Comparison of ENCODE assay signal across 10 cellular contexts in the genomic region with DNA sequence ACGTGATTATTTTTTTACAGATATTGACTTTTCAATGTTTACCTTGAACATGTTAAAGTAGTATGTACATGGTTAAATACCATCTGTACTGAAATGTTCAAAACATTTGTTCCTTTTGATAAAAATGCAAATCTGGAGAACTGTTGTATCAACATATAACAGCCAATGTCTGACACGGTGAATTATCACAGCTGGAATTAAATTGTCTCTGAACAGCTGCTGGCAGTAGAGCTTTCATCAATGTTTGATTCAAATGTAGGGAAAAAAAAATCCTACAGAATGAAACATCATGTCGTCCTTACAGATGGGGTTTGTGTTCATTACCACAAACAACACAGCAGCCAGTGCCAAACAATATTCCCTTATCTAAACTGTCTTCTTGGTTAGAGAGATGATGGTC.
"Had no signal": no experiment of that assay in that cellular context is flagged by ENCODE, and none has a peak within 500 bp of the region (broad histone marks: within the 10 kb centered on the region; RNA-seq: fewer than 3 reads in every experiment).

No MANE protein-coding gene starts in this region.

- H3K36me3 ChIP-seq: gastrocnemius medialis, heart right ventricle, left ventricle myocardium inferior, right lobe of liver had no signal

- H3K4me1 ChIP-seq: gastrocnemius medialis, heart right ventricle, left ventricle myocardium inferior, psoas muscle, right lobe of liver had no signal

- H3K4me3 ChIP-seq: gastrocnemius medialis, heart right ventricle, left ventricle myocardium inferior, psoas muscle, right lobe of liver had no signal

- H3K9me3 ChIP-seq: gastrocnemius medialis, heart right ventricle, left ventricle myocardium inferior, psoas muscle, right lobe of liver had no signal

- H3K27me3 ChIP-seq: gastrocnemius medialis, heart right ventricle, right lobe of liver had no signal

- H3K27ac ChIP-seq: gastrocnemius medialis, heart right ventricle, left ventricle myocardium inferior, psoas muscle, right lobe of liver had no signal

- DNase-seq: activated effector memory CD4-positive, alpha-beta T cell treated with Interleukin-2 at 50 U/mL for 16 hours; activated T-cell treated with anti-CD3 and anti-CD28 coated beads, Interleukin-2, amount 50 U/mL, for 1 hour; cortex of kidney; effector memory CD4-positive, alpha-beta T cell; gastrocnemius medialis; heart right ventricle; left ventricle myocardium inferior; occipital lobe; psoas muscle; right lobe of liver had no signal
